In the genomic region with DNA sequence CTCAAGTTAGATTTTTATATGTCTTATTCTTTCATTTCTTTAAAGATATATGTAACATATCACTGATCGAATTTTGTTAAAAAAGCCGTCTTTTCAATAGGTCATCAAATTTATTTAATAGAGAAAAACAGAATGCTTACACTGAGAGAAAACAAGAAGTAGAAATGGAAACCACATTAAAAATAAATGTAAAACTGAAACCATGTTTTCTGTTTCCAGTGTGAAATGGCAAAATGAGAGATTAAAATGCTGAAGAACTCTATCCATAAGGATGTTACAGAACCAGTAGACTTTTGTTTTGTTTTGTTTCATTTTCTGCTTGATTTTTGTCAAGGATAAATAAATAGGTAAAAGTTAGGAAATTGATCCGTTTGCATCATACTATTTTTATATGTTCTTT, we compare ENCODE assay signal across 23 cellular contexts.
DNase-seq lines count a peak whose midpoint lies in the region; ATAC-seq, FAIRE-seq and TF ChIP-seq lines count a peak whose summit lies in the region.
"Had no signal": no experiment of that assay in that cellular context is flagged by ENCODE, and none has a peak within 500 bp of the region (broad histone marks: within the 10 kb centered on the region; RNA-seq: fewer than 3 reads in every experiment).

No MANE protein-coding gene starts in this region.

- intact Hi-C loops in uterus (cut with DNase I; ENCODE audit: low total_unique reads): no loop called here

- H3K9ac ChIP-seq in KMS-11: peak overlapping the region; percentile 10; the same call in 1 of the 2 replicates

- H3K4me2 ChIP-seq in KMS-11: peak overlapping the region; percentile 56

- peak overlapping the region; percentile 38; the same call in 1 of the 2 replicates for H2AFZ ChIP-seq in KMS-11 (ENCODE audit: low read depth)

- TF ChIP-seq CTCF in KMS-11 (conservative IDR thresholded peaks at IDR 0.05; ENCODE audit: low read depth, low read length): no peak
- no peak for TF ChIP-seq CTCF in uterus (IDR thresholded peaks at IDR 0.05)

- H3K4me1 ChIP-seq in KMS-11 (ENCODE audit: low read depth, poor library complexity, severe bottlenecking) (peaks cover 37% of the 10 kb centered on the region), uterus (no peaks in the 10 kb centered on the region)
- H3K4me1 ChIP-seq: SJSA1 had no signal

- DNase-seq in H54 (ENCODE audit: insufficient read length, low spot score): no peak
- peak; percentile 61 for DNase-seq in OCI-M1 (lab: John Stamatoyannopoulos, UW)
- DNase-seq in OCI-M2 (lab: John Stamatoyannopoulos, UW; ENCODE audit: unreplicated experiment): no peak
- no peak for DNase-seq in uterus
- no peak for DNase-seq in DMS153 treated with DMSO at 0.1 percent for 48 hours (lab: John Stamatoyannopoulos, UW; ENCODE audit: unreplicated experiment)
- DNase-seq: C1 segment of cervical spinal cord; CD8-positive, alpha-beta T cell; NCI-H1105 treated with DMSO at 0.1 percent for 48 hours; NCI-H1694; NCI-H446; SW 1271; T-helper 2 cell had no signal

- no peaks in the 10 kb centered on the region for H3K79me2 ChIP-seq in KMS-11 (ENCODE audit: insufficient read depth, low read depth)

- H3K36me3 ChIP-seq in KMS-11 (ENCODE audit: insufficient read depth) (no peaks in the 10 kb centered on the region), uterus (no peaks in the 10 kb centered on the region)
- H3K36me3 ChIP-seq: SJSA1 had no signal

- H4K20me1 ChIP-seq in KMS-11 (ENCODE audit: insufficient read depth): no peaks in the 10 kb centered on the region

- no peaks in the 10 kb centered on the region for H3K9me3 ChIP-seq in uterus
- H3K9me3 ChIP-seq: SJSA1 had no signal

- H3K27ac ChIP-seq in KMS-11 (peak overlapping the region; percentile 34), uterus (no peak overlapping the region)
- H3K27ac ChIP-seq: HL-60, SJSA1 had no signal

- no peak for TF ChIP-seq POLR2A in H54 (IDR thresholded peaks at IDR 0.05; ENCODE audit: low read depth, low read length)
- TF ChIP-seq POLR2A in uterus (IDR thresholded peaks at IDR 0.05): no peak

- ATAC-seq in GM18867 (IDR thresholded peaks at IDR 0.05; ENCODE audit: unreplicated experiment) (peak; percentile 39), GM18909 (IDR thresholded peaks at IDR 0.05; ENCODE audit: poor library complexity, unreplicated experiment) (no peak)
- ATAC-seq: CD8-positive, alpha-beta T cell; HepG2; K562; Right ventricle myocardium inferior had no signal

- H3K27me3 ChIP-seq in KMS-11 (ENCODE audit: insufficient read depth, low read depth) (no peaks in the 10 kb centered on the region), uterus (no peaks in the 10 kb centered on the region)
- H3K27me3 ChIP-seq: SJSA1 had no signal

- peak; percentile 38 for FAIRE-seq in H54 (lab: Jason Lieb, UNC)
- FAIRE-seq: GM12892, H1, HepG2, K562, RCC 7860 had no signal

- H3K4me3 ChIP-seq in KMS-11 (IDR thresholded peaks at IDR 0.05; ENCODE audit: insufficient read depth, low read depth, low read length) (no peak overlapping the region), uterus (no peak overlapping the region)
- H3K4me3 ChIP-seq: K562, SJSA1 had no signal
